ENCODE assay signal across 19 cellular contexts in the genomic region with DNA sequence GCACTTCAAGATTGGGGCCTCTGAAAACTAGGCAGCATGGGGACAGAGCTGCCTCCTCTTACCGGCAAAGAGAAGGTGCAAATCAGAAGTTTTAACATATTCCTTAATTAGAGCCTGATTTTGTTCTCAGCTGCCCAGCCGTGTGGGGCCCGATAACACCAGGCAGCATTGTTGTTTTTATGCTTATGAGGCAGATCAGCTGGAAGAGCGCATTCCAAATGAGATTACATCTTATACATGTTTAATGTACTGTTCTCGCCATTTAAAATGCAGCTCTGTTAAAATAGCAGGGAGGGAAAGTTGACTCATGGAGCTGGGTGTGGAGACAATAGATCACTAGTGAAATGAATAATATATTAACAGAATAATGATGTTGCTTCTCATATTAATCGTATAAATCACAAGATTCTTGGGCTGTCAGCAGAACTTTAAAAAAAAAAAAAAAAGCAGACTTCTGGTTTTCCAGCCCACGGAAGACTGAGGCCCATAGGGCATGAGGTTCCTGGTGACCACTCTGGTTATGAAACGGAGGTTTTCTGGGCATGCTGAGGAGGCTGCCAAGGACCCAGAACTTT.
"Had no signal": no experiment of that assay in that cellular context is flagged by ENCODE, and none has a peak within 500 bp of the region (broad histone marks: within the 10 kb centered on the region; RNA-seq: fewer than 3 reads in every experiment).

No MANE protein-coding gene starts in this region.

- H3K36me3 ChIP-seq: cardiac muscle cell, neutrophil, ovary, prostate gland, thyroid gland had no signal

- H3K9me3 Mint-ChIP-seq: activated naive CD4-positive, alpha-beta T cell treated with anti-CD3 and anti-CD28 coated beads, Interleukin-2, amount 50 U/mL, for 24 hours had no signal

- H3K27me3 ChIP-seq: cardiac muscle cell, neutrophil, ovary, thyroid gland had no signal

- H3K4me1 ChIP-seq: prostate gland, thyroid gland had no signal

- H3K27ac Mint-ChIP-seq: activated naive CD4-positive, alpha-beta T cell treated with anti-CD3 and anti-CD28 coated beads, Interleukin-2, amount 50 U/mL, for 24 hours; naive thymus-derived CD4-positive, alpha-beta T cell; T-helper 1 cell treated with Interleukin-12 subunit alpha and Interleukin-12 subunit beta and Interleukin-4 antibody, amounts not matched to agents 30 μg/mL and 1 μg/mL, for 36 hours; WTC11 had no signal

- H3K27ac ChIP-seq: cardiac muscle cell, epithelial cell of prostate, neutrophil, ovary, prostate gland, thyroid gland had no signal

- H3K4me1 Mint-ChIP-seq: activated naive CD4-positive, alpha-beta T cell treated with anti-CD3 and anti-CD28 coated beads, Interleukin-2, amount 50 U/mL, for 24 hours; naive thymus-derived CD4-positive, alpha-beta T cell; WTC11 had no signal

- H3K4me3 Mint-ChIP-seq: activated naive CD4-positive, alpha-beta T cell treated with anti-CD3 and anti-CD28 coated beads, Interleukin-2, amount 50 U/mL, for 24 hours; naive thymus-derived CD4-positive, alpha-beta T cell; T-helper 1 cell treated with Interleukin-12 subunit alpha and Interleukin-12 subunit beta and Interleukin-4 antibody, amounts not matched to agents 30 μg/mL and 1 μg/mL, for 36 hours; WTC11 had no signal

- ATAC-seq: naive thymus-derived CD4-positive, alpha-beta T cell; right cardiac atrium; stimulated activated naive CD8-positive, alpha-beta T cell treated with anti-CD3 and anti-CD28 coated beads, Interleukin-15, Interleukin-2, amounts not matched to agents 100 U/mL and 50 U/mL, for 24 hours; WTC11 had no signal

- H3K36me3 Mint-ChIP-seq: activated naive CD4-positive, alpha-beta T cell treated with anti-CD3 and anti-CD28 coated beads, Interleukin-2, amount 50 U/mL, for 24 hours; WTC11 had no signal

- H3K4me3 ChIP-seq: cardiac muscle cell, ovary, prostate gland, thyroid gland had no signal

- H3K9me3 ChIP-seq: neutrophil, ovary, prostate gland, thyroid gland had no signal

- DNase-seq: activated gamma-delta T cell treated with Interleukin-2 at 50 U/mL for 16 hours; activated T-cell treated with anti-CD3 and anti-CD28 coated beads, Interleukin-2, amount 50 U/mL, for 1 hour; aorta; cortex of kidney; mesenchymal stem cell; naive thymus-derived CD4-positive, alpha-beta T cell; ovary; right cardiac atrium; stimulated activated CD4-positive, alpha-beta T cell treated with anti-CD3 and anti-CD28 coated beads, Interleukin-4, amount 100 ng/mL, for 4 hours; stimulated activated naive CD8-positive, alpha-beta T cell treated with anti-CD3 and anti-CD28 coated beads, Interleukin-15, Interleukin-2, amounts not matched to agents 100 U/mL and 50 U/mL, for 24 hours; T1000; thyroid gland had no signal
